29 cellular contexts compared by ENCODE assay signal in genomic region chr12:24482882-24483604, GRCh38.
DNase-seq lines count a peak whose midpoint lies in the region; ATAC-seq and TF ChIP-seq lines count a peak whose summit lies in the region.
"Had no signal": no experiment of that assay in that cellular context is flagged by ENCODE, and none has a peak within 500 bp of the region (broad histone marks: within the 10 kb centered on the region; RNA-seq: fewer than 3 reads in every experiment).

No MANE protein-coding gene starts in this region.

- no peaks in the 10 kb centered on the region for H3F3A ChIP-seq in PC-9 (ENCODE audit: insufficient read depth, low read depth)

- no peak overlapping the region for H3K27ac ChIP-seq in naive thymus-derived CD4-positive, alpha-beta T cell (ENCODE audit: low read depth, low read length)
- no peak overlapping the region for H3K27ac ChIP-seq in PC-9
- H3K27ac ChIP-seq: body of pancreas, neutrophil, right lobe of liver had no signal

- no peak overlapping the region for H3K27ac Mint-ChIP-seq in WTC11
- H3K27ac Mint-ChIP-seq in naive thymus-derived CD4-positive, alpha-beta T cell, result no peak overlapping the region
- H3K27ac Mint-ChIP-seq: activated CD4-positive, alpha-beta memory T cell treated with anti-CD3 and anti-CD28 coated beads for 36 hours; activated T-cell treated with anti-CD3 and anti-CD28 coated beads, Interleukin-2, amount 50 U/mL, for 72 hours; CD8-positive, alpha-beta memory T cell; dendritic cell treated with granulocyte-macrophage colony-stimulating factor and Interleukin-4, amounts not matched to agents 40 ng/mL and 50 ng/mL, for 4 days; endodermal cell; IgD-negative memory B cell; T-helper 17 cell had no signal

- H3K4me2 ChIP-seq in PC-9, result no peak overlapping the region

- H3K4me3 Mint-ChIP-seq in WTC11, result no peak overlapping the region
- no peak overlapping the region for H3K4me3 Mint-ChIP-seq in naive thymus-derived CD4-positive, alpha-beta T cell
- H3K4me3 Mint-ChIP-seq: activated CD4-positive, alpha-beta memory T cell treated with anti-CD3 and anti-CD28 coated beads for 36 hours; activated T-cell treated with anti-CD3 and anti-CD28 coated beads, Interleukin-2, amount 50 U/mL, for 72 hours; CD8-positive, alpha-beta memory T cell; dendritic cell treated with granulocyte-macrophage colony-stimulating factor and Interleukin-4, amounts not matched to agents 40 ng/mL and 50 ng/mL, for 4 days; endodermal cell; IgD-negative memory B cell; T-helper 17 cell had no signal

- no peaks in the 10 kb centered on the region for H4K20me1 ChIP-seq in PC-9 (ENCODE audit: insufficient read depth)

- no peaks in the 10 kb centered on the region; the same call in 1 of the 2 replicates for H3K9me2 ChIP-seq in PC-9 (ENCODE audit: insufficient read depth)

- POLR2A ChIA-PET in WTC11 (lab: Charles Lee) (no interaction called here), PC-9 (lab: Charles Lee; ENCODE audit: unreplicated experiment) (no interaction called here)
- POLR2A ChIA-PET in naive thymus-derived CD4-positive, alpha-beta T cell (lab: Charles Lee), result no interaction called here

- H3K36me3 ChIP-seq in naive thymus-derived CD4-positive, alpha-beta T cell (ENCODE audit: control insufficient read depth in 2 of 3, insufficient read depth in 3 of 3, low read length in 3 of 3), result no peaks in the 10 kb centered on the region
- no peaks in the 10 kb centered on the region for H3K36me3 ChIP-seq in PC-9 (ENCODE audit: low read depth)
- H3K36me3 ChIP-seq: neutrophil, right lobe of liver had no signal

- no peaks in the 10 kb centered on the region for H3K9me3 Mint-ChIP-seq in WTC11
- peaks cover 0 to 12% (median 0%) of the 10 kb centered on the region in 11 donors for H3K9me3 Mint-ChIP-seq in naive thymus-derived CD4-positive, alpha-beta T cell
- H3K9me3 Mint-ChIP-seq: activated CD4-positive, alpha-beta memory T cell treated with anti-CD3 and anti-CD28 coated beads for 36 hours; activated T-cell treated with anti-CD3 and anti-CD28 coated beads, Interleukin-2, amount 50 U/mL, for 72 hours; CD8-positive, alpha-beta memory T cell; dendritic cell treated with granulocyte-macrophage colony-stimulating factor and Interleukin-4, amounts not matched to agents 40 ng/mL and 50 ng/mL, for 4 days; endodermal cell had no signal

- H3K4me1 Mint-ChIP-seq in WTC11, result peaks cover 22% of the 10 kb centered on the region
- H3K4me1 Mint-ChIP-seq in naive thymus-derived CD4-positive, alpha-beta T cell, result no peaks in the 10 kb centered on the region
- H3K4me1 Mint-ChIP-seq: CD8-positive, alpha-beta memory T cell; T-helper 17 cell had no signal

- H3K36me3 Mint-ChIP-seq in WTC11, result no peaks in the 10 kb centered on the region
- H3K36me3 Mint-ChIP-seq in naive thymus-derived CD4-positive, alpha-beta T cell, result no peaks in the 10 kb centered on the region
- H3K36me3 Mint-ChIP-seq: activated CD4-positive, alpha-beta memory T cell treated with anti-CD3 and anti-CD28 coated beads for 36 hours; CD8-positive, alpha-beta memory T cell; IgD-negative memory B cell had no signal

- peak; percentile 49 for ATAC-seq in HG03342 (IDR thresholded peaks at IDR 0.05; ENCODE audit: unreplicated experiment)
- ATAC-seq in WTC11, result no peak
- no peak for ATAC-seq in GM18909 (IDR thresholded peaks at IDR 0.05; ENCODE audit: poor library complexity, unreplicated experiment)
- no peak for ATAC-seq in naive thymus-derived CD4-positive, alpha-beta T cell
- ATAC-seq: activated CD4-positive, CD25-positive, alpha-beta regulatory T cell treated with anti-CD3 and anti-CD28 coated beads, Interleukin-2, amount 50 U/mL, for 24 hours; activated T-cell treated with anti-CD3 and anti-CD28 coated beads, Interleukin-2, amount 50 U/mL, for 72 hours; body of pancreas; right lobe of liver; T-helper 17 cell had no signal

- no peaks in the 10 kb centered on the region for H3K27me3 ChIP-seq in naive thymus-derived CD4-positive, alpha-beta T cell (ENCODE audit: control insufficient read depth in 2 of 2, insufficient read depth in 2 of 2, low read length in 2 of 2)
- H3K27me3 ChIP-seq in PC-9 (ENCODE audit: insufficient read depth, low read depth), result peaks cover 11% of the 10 kb centered on the region; the same call in 1 of the 2 replicates
- H3K27me3 ChIP-seq: body of pancreas, neutrophil, right lobe of liver had no signal

- no peaks in the 10 kb centered on the region for H3K4me1 ChIP-seq in naive thymus-derived CD4-positive, alpha-beta T cell (ENCODE audit: control insufficient read depth in 2 of 2, insufficient read depth in 2 of 2, low read length in 2 of 2)
- H3K4me1 ChIP-seq in PC-9 (replicated peaks; ENCODE audit: insufficient read depth), result no peaks in the 10 kb centered on the region
- H3K4me1 ChIP-seq: body of pancreas had no signal

- CTCF ChIA-PET in WTC11 (lab: Charles Lee) (no interaction called here), PC-9 (lab: Charles Lee) (no interaction called here)
- CTCF ChIA-PET in naive thymus-derived CD4-positive, alpha-beta T cell (lab: Charles Lee), result no interaction called here

- H3K79me2 ChIP-seq in PC-9 (ENCODE audit: low read depth), result no peaks in the 10 kb centered on the region

- no peak overlapping the region for H3K4me3 ChIP-seq in naive thymus-derived CD4-positive, alpha-beta T cell (ENCODE audit: low read length)
- no peak overlapping the region for H3K4me3 ChIP-seq in PC-9
- H3K4me3 ChIP-seq: body of pancreas, right lobe of liver had no signal

- no TSS peak for BruUV-seq in PC-9 (replicated peaks; lab: Mats Ljungman, UMichigan)

- DNase-seq in EH (ENCODE audit: low read depth) (peak; percentile 34), NCI-H774 (lab: John Stamatoyannopoulos, UW) (peak; percentile 26), iris pigment epithelial cell (ENCODE audit: low read depth) (peak; percentile 41), WTC11 (ENCODE audit: low spot score) (no peak), PC-9 (no peak)
- DNase-seq in naive thymus-derived CD4-positive, alpha-beta T cell, result no peak
- DNase-seq: activated CD4-positive, alpha-beta memory T cell treated with anti-CD3 and anti-CD28 coated beads for 36 hours; activated naive CD4-positive, alpha-beta T cell treated with Interleukin-2 at 50 U/mL for 16 hours; activated T-cell treated with anti-CD3 and anti-CD28 coated beads, Interleukin-2, amount 50 U/mL, for 72 hours; body of pancreas; CD8-positive, alpha-beta memory T cell; endodermal cell; foreskin melanocyte; H7; NCI-H1092; NCI-H2029; NCI-H2227 treated with DMSO at 0.1 percent for 48 hours; NCI-H748 treated with DMSO at 0.1 percent for 48 hours; right lobe of liver; stimulated activated CD4-positive, alpha-beta T cell treated with anti-CD3 and anti-CD28 coated beads, Interleukin-4, amount 100 ng/mL, for 24 hours; substantia nigra; T-helper 17 cell; trophoblast cell had no signal

- no peak overlapping the region for H2AFZ ChIP-seq in PC-9

- TF ChIP-seq CTCF in WTC11 (IDR thresholded peaks at IDR 0.05) (no peak), PC-9 (conservative IDR thresholded peaks at IDR 0.05) (no peak)

- no peaks in the 10 kb centered on the region for H3K27me3 Mint-ChIP-seq in WTC11 (ENCODE audit: low read depth)
- no peaks in the 10 kb centered on the region for H3K27me3 Mint-ChIP-seq in naive thymus-derived CD4-positive, alpha-beta T cell
- H3K27me3 Mint-ChIP-seq: activated CD4-positive, alpha-beta memory T cell treated with anti-CD3 and anti-CD28 coated beads for 36 hours; CD8-positive, alpha-beta memory T cell; dendritic cell treated with granulocyte-macrophage colony-stimulating factor and Interleukin-4, amounts not matched to agents 40 ng/mL and 50 ng/mL, for 4 days; IgD-negative memory B cell; T-helper 17 cell had no signal

- no peaks in the 10 kb centered on the region for H3K9me3 ChIP-seq in naive thymus-derived CD4-positive, alpha-beta T cell (ENCODE audit: control insufficient read depth in 2 of 3, low read length in 3 of 3)
- no peaks in the 10 kb centered on the region for H3K9me3 ChIP-seq in PC-9 (ENCODE audit: insufficient read depth, low read depth)
- H3K9me3 ChIP-seq: body of pancreas, neutrophil, right lobe of liver had no signal

- intact Hi-C loops in naive thymus-derived CD4-positive, alpha-beta T cell (cut with micrococcal nuclease), result no loop called here
- intact Hi-C loops in PC-9 (cut with micrococcal nuclease; ENCODE audit: unreplicated experiment), result no loop called here

TF ChIP-seq in WTC11, 78 proteins besides CTCF, POLR2A, EP300 and RAD21 (continues in another document):
- no peak for TF ChIP-seq GABPB1 (CRISPR knock-in tag; IDR thresholded peaks at IDR 0.05)
- TF ChIP-seq ZNF671 (CRISPR knock-in tag; IDR thresholded peaks at IDR 0.05), result no peak
- no peak for TF ChIP-seq AR (CRISPR knock-in tag; IDR thresholded peaks at IDR 0.05)
- TF ChIP-seq ZBTB43 (CRISPR knock-in tag; IDR thresholded peaks at IDR 0.05), result no peak

Comparison
In these comparisons a context has a peak if more than half of its experiments do, and no peak if none do; other contexts are left out.
1. DNase-seq: peak in EH (single experiment), NCI-H774 (single experiment) and iris pigment epithelial cell (single experiment); none in WTC11 (single experiment), naive thymus-derived CD4-positive, alpha-beta T cell (0 of 9) and PC-9 (0 of 2).